Comparison of ENCODE assay signal across 8 cellular contexts in the genomic region with DNA sequence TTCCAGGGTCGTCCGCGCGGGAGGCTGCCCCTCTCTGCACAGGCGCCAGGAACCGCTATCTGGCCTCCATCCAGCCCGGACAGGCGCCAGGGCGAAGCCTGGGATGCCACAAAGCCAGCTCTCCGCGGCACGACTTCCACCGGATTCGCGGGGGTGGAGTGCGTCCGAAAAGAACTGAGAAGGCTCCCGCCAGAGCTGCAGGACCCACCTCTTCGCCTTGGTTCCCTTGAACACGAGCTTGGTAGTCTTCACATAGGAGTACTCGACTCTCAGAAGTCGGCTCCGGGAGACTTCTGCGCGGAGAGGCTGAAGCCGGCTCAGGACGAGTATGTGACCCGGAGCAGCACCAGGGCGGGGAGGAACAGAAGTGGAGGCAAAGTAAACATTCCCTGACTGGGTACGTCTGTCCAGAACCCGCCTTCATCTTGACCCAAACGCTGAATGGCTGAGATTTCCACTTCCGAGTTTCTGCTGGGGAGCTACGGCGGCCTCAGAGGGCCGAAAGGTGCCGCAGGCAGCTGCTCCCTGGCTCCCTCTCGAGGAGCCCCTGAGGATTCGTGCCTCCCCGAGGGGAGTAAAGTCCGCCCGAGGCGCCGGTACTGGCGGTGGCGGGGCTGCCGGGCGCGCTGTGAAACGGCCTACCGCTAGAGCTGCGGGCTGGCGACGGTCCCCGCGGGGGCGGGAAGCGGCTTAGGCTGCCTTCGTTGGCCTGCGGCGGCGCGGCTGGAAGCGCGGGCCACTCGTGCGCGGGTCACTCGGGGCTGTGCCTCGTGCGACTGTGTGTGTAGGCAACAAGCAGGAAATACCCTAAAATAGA.
DNase-seq lines count a peak whose midpoint lies in the region; ATAC-seq and TF ChIP-seq lines count a peak whose summit lies in the region.
"Not testable (repeated sequence)": the region's sequence is repeated elsewhere in the genome, so short reads cannot be mapped to it uniquely, and the experiment has no call there.

No MANE protein-coding gene starts in this region.

- H3K27me3 ChIP-seq in Peyer's patch = not testable (repeated sequence)

- peak; percentile 100 for ATAC-seq in GM18909 (IDR thresholded peaks at IDR 0.05; ENCODE audit: poor library complexity, unreplicated experiment)
- peak; percentile 99 for ATAC-seq in HG02973 (IDR thresholded peaks at IDR 0.05; ENCODE audit: unreplicated experiment)
- peak; percentile 100 for ATAC-seq in esophagus mucosa

- H3K9me3 ChIP-seq in Peyer's patch = not testable (repeated sequence)

- not testable (repeated sequence) for H3K36me3 ChIP-seq in Peyer's patch

- H3K27ac ChIP-seq in Peyer's patch = peak overlapping the region; percentile 62 to 81 (median 72)

- DNase-seq in AG08396 (ENCODE audit: low spot score) = peak; percentile 82
- peak; percentile 73 to 93 (median 85) for DNase-seq in Peyer's patch
- peak; percentile 67 for DNase-seq in activated T-helper 9 cell treated with anti-CD3 and anti-CD28 coated beads, Interleukin-2, amount 50 U/mL, for 16 hours (ENCODE audit: low read depth)
- peak; percentile 92 for DNase-seq in medulla oblongata (ENCODE audit: extremely low spot score)
- peak; percentile 75 for DNase-seq in stimulated activated CD4-positive, alpha-beta T cell treated with anti-CD3 and anti-CD28 coated beads, Interleukin-4, amount 100 ng/mL, for 1 hour

- TF ChIP-seq CTCF in Peyer's patch (IDR thresholded peaks at IDR 0.05) = peak; percentile 39 to 77 (median 64)

- peak overlapping the region; percentile 51 to 75 (median 64) for H3K4me3 ChIP-seq in Peyer's patch

- peak; percentile 25 to 31 for TF ChIP-seq POLR2A in Peyer's patch (IDR thresholded peaks at IDR 0.05)

- H3K4me1 ChIP-seq in Peyer's patch = peaks cover 0 to 11% (median 3%) of the 10 kb centered on the region in 4 donors

Comparison
In these comparisons a context has a peak if more than half of its experiments do, and no peak if none do; other contexts are left out.
1. Peak in every context shown above with its lines: DNase-seq, ATAC-seq, H3K4me3 ChIP-seq and H3K27ac ChIP-seq.